Comparison of ENCODE assay signal across 11 cellular contexts in the genomic region with DNA sequence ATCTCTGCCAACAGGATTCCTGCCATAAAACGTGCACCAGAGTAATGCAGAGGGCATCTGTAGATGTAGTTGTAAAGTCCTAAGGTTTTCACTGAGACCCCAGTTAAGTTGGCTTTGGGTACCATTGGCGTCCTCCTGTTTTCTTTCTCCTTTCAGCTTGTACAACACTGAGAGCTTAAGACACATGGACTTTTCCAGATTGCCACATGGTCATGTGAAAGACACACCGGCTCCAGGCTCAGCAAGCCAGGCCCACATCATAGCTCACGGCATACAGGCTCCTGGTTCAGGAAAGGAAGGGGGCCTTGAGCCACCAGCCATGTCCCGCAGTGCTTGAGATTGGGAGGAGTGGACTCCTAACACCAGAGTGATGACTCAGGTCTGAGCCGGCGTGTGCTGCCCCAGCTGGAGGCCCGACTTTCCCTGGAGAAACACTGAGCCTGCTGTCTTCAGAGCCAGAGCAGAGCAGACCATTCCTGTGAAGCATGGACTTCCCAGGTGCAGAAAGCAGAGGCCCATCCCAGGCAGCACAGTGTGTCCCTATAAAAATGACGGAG.
DNase-seq lines count a peak whose midpoint lies in the region; ATAC-seq and TF ChIP-seq lines count a peak whose summit lies in the region.
"Had no signal": no experiment of that assay in that cellular context is flagged by ENCODE, and none has a peak within 500 bp of the region (broad histone marks: within the 10 kb centered on the region; RNA-seq: fewer than 3 reads in every experiment).

No MANE protein-coding gene starts in this region.

- H3K27ac ChIP-seq in mammary epithelial cell (ENCODE audit: insufficient read depth, low read depth, low read length), result no peak overlapping the region
- peak overlapping the region; percentile 63 for H3K27ac ChIP-seq in thoracic aorta

- no peaks in the 10 kb centered on the region for H3K27me3 Mint-ChIP-seq in mesothelial cell of epicardium (ENCODE audit: low read depth)

- WGBS in mammary epithelial cell (ENCODE audit: low coverage, missing lambda C conversion rate), result 81% methylated on average over 8 of the region's 9 CpGs

- CTCF ChIA-PET in mammary epithelial cell (lab: Charles Lee; ENCODE audit: low non-redundant PET), result no interaction called here

- H3K4me3 ChIP-seq in mammary epithelial cell (replicated peaks in 1 of 3; ENCODE audit: insufficient read depth in 1 of 3, low read depth in 2 of 3, low read length in 3 of 3) (no peak overlapping the region), thoracic aorta (no peak overlapping the region)

- no peaks in the 10 kb centered on the region for H4K20me1 ChIP-seq in mammary epithelial cell (ENCODE audit: insufficient read depth, low read length)

- in situ Hi-C loops in mammary epithelial cell (cut with MboI; ENCODE audit: low sequenced_read_pairs in 2 of 2), result no loop called here

- BruUV-seq in mammary epithelial cell (replicated peaks; lab: Mats Ljungman, UMichigan), result no TSS peak

- dilution Hi-C loops in mammary epithelial cell (cut with HindIII; ENCODE audit: low sequenced_read_pairs), result no loop called here

- intact Hi-C loops in mammary epithelial cell (cut with micrococcal nuclease), result no loop called here

- DNase-seq in HPDE6-E6E7 (ENCODE audit: extremely low spot score) (peak; percentile 10), mammary epithelial cell (peak; percentile 62), iPS-NIHi7 (ENCODE audit: extremely low spot score) (peak; percentile 68), thoracic aorta (ENCODE audit: low spot score) (no peak), DMS79 treated with DMSO at 0.1 percent for 48 hours (lab: John Stamatoyannopoulos, UW) (no peak), mesothelial cell of epicardium (ENCODE audit: low spot score in 2 of 2, unreplicated experiment in 2 of 2) (no peak)
- DNase-seq in activated CD4-positive, alpha-beta T cell treated with anti-CD3 and anti-CD28 coated beads, Interleukin-2, amount 50 U/mL, for 1 hour, result no peak
- DNase-seq: activated effector memory CD4-positive, alpha-beta T cell treated with anti-CD3 and anti-CD28 coated beads, Interleukin-2, amount 50 U/mL, for 16 hours; effector memory CD8-positive, alpha-beta T cell; GDM1; stimulated activated CD4-positive, alpha-beta T cell treated with anti-CD3 and anti-CD28 coated beads, Interleukin-15, amount 100 ng/mL, for 24 hours had no signal

- no peak overlapping the region for H3K9ac ChIP-seq in mammary epithelial cell (ENCODE audit: insufficient read depth, low read length)

- H3K9me3 ChIP-seq in mammary epithelial cell (replicated peaks; ENCODE audit: insufficient read depth, low read length) (peaks cover 6% of the 10 kb centered on the region), thoracic aorta (no peaks in the 10 kb centered on the region)

- H3K27ac Mint-ChIP-seq in mesothelial cell of epicardium, result no peak overlapping the region
- H3K27ac Mint-ChIP-seq: effector memory CD8-positive, alpha-beta T cell had no signal

- no peaks in the 10 kb centered on the region for H3K27me3 ChIP-seq in mammary epithelial cell (ENCODE audit: insufficient read depth, low read length)
- H3K27me3 ChIP-seq in thoracic aorta (replicated peaks; ENCODE audit: insufficient read depth), result no peaks in the 10 kb centered on the region

- no peak for TF ChIP-seq CTCF in mammary epithelial cell (conservative IDR thresholded peaks at IDR 0.05 in 1 of 2, IDR thresholded peaks at IDR 0.05 in 1 of 2; ENCODE audit: extremely low read depth in 1 of 2, insufficient read depth in 1 of 2, low read depth in 1 of 2, low read length in 2 of 2)
- no peak for TF ChIP-seq CTCF in thoracic aorta (IDR thresholded peaks at IDR 0.05)
- TF ChIP-seq CTCF in mesothelial cell of epicardium (IDR thresholded peaks at IDR 0.05; ENCODE audit: unreplicated experiment), result no peak

- H3K4me3 Mint-ChIP-seq in mesothelial cell of epicardium, result no peak overlapping the region
- H3K4me3 Mint-ChIP-seq: effector memory CD8-positive, alpha-beta T cell had no signal

- ATAC-seq in thoracic aorta (ENCODE audit: insufficient number of reproducible peaks, low FRiP score, low read depth), result no peak
- ATAC-seq: effector memory CD8-positive, alpha-beta T cell had no signal

- no peak overlapping the region for H3K4me2 ChIP-seq in mammary epithelial cell (ENCODE audit: insufficient read depth, low read depth, low read length)

- H3K4me1 ChIP-seq in mammary epithelial cell (ENCODE audit: insufficient read depth, low read length) (peaks cover 8% of the 10 kb centered on the region), thoracic aorta (ENCODE audit: control insufficient read depth in 1 of 2, low read depth in 2 of 2) (peaks cover 18 to 69% of the 10 kb centered on the region in 2 donors)

- no peaks in the 10 kb centered on the region for H3K79me2 ChIP-seq in mammary epithelial cell (ENCODE audit: insufficient read depth, low read length)

- H3K4me1 Mint-ChIP-seq in mesothelial cell of epicardium, result peaks cover 12% of the 10 kb centered on the region

- no peaks in the 10 kb centered on the region for H3K36me3 ChIP-seq in mammary epithelial cell (ENCODE audit: insufficient read depth, low read length)
- H3K36me3 ChIP-seq in thoracic aorta, result no peaks in the 10 kb centered on the region

- peaks cover 3% of the 10 kb centered on the region for H3K9me3 Mint-ChIP-seq in mesothelial cell of epicardium

- peaks cover 3% of the 10 kb centered on the region for H3K36me3 Mint-ChIP-seq in mesothelial cell of epicardium

- no peak overlapping the region for H2AFZ ChIP-seq in mammary epithelial cell (ENCODE audit: low read depth, low read length)

Comparison
In these comparisons a context has a peak if more than half of its experiments do, and no peak if none do; other contexts are left out.
1. DNase-seq: peak in HPDE6-E6E7 (single experiment), mammary epithelial cell (single experiment) and iPS-NIHi7 (single experiment); none in thoracic aorta (single experiment), activated CD4-positive, alpha-beta T cell treated with anti-CD3 and anti-CD28 coated beads, Interleukin-2, amount 50 U/mL, for 1 hour (single experiment), DMS79 treated with DMSO at 0.1 percent for 48 hours (single experiment) and mesothelial cell of epicardium (0 of 2).